Comparison of ENCODE assay signal across 1 cellular context in genomic region chr2:119659601-119660342, GRCh38.
TF ChIP-seq lines count a peak whose summit lies in the region.

No MANE protein-coding gene starts in this region.

TF ChIP-seq in WTC11, 78 proteins besides CTCF, POLR2A, EP300 and RAD21 (continued from another document):
- TF ChIP-seq ZNF532 (CRISPR knock-in tag; IDR thresholded peaks at IDR 0.05; ENCODE audit: borderline replicate concordance) (no peak), FOXP1 (CRISPR knock-in tag; IDR thresholded peaks at IDR 0.05; ENCODE audit: borderline replicate concordance) (no peak), ZNF138 (CRISPR knock-in tag; conservative IDR thresholded peaks at IDR 0.05) (no peak), FOXK1 (CRISPR knock-in tag; IDR thresholded peaks at IDR 0.05) (no peak), ZNF423 (CRISPR knock-in tag; IDR thresholded peaks at IDR 0.05) (no peak)
